ENCODE assay signal across 30 cellular contexts in the genomic region with DNA sequence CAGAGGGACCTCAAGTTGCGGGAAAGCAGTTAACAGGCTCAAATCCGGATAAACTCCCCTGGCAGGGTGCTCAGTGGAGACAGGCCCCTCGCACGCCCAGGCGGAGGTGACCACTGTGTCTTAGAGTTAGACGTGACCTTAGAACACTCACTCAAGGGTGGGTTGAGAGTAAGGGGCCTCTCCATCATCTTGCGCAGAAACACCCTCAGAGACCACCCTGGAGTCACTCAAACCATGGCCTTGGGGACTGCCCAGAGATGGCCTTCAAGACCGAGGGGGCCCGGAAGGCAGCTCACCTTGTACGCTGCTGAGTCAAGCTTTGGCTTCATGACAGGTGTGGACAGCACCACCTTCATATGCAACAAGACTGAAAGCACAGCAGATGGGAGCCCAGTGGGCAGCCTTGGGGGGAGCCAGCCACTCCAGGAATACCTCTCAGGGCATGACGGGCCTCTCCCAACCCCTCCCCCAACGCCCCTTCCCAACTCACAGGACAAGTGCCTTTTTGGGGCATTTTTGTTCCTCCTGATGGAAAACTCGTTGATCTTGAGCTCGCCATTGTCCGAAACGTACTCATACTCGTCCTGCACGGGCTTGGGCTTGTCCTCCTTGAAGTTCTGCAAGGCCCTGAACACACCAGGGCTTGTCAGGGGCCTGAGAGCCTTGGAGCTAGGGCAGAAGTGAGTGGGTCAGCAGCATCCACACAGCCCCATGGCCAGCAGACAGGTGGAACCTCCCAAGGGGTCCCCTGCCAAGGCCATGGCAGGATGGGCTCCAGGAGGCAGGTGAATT.
"Had no signal": no experiment of that assay in that cellular context is flagged by ENCODE, and none has a peak within 500 bp of the region (broad histone marks: within the 10 kb centered on the region; RNA-seq: fewer than 3 reads in every experiment).

No MANE protein-coding gene starts in this region.

- H3K9me3 ChIP-seq: adrenal gland, ovary, prostate gland had no signal

- H3K4me1 ChIP-seq: adrenal gland, prostate gland, sigmoid colon had no signal

- H3K27me3 ChIP-seq: adrenal gland, brain microvascular endothelial cell, ovary, sigmoid colon had no signal

- DNase-seq: activated CD4-positive, alpha-beta memory T cell treated with anti-CD3 and anti-CD28 coated beads, Interleukin-2, amount 10 ng/mL, durations not matched to agents 7 days and 5 days; activated CD4-positive, alpha-beta T cell treated with anti-CD3 and anti-CD28 coated beads for 48 hours; activated naive CD4-positive, alpha-beta T cell treated with anti-CD3 and anti-CD28 coated beads for 36 hours; activated naive CD8-positive, alpha-beta T cell treated with anti-CD3 and anti-CD28 coated beads for 36 hours; activated T-cell treated with anti-CD3 and anti-CD28 coated beads, Interleukin-2, amount 50 U/mL, for 72 hours; brain microvascular endothelial cell; caudate nucleus; foreskin fibroblast; head of caudate nucleus; hippocampal formation; immature natural killer cell; mesendoderm; ovary; sigmoid colon; small intestine; stimulated activated CD4-positive, alpha-beta T cell treated with anti-CD3 and anti-CD28 coated beads, Interleukin-1b, Interleukin-23, amount 100 ng/mL, for 48 hours; stimulated activated CD4-positive, alpha-beta T cell treated with anti-CD3 and anti-CD28 coated beads, Interleukin-4, amount 100 ng/mL, for 4 hours; stimulated activated CD8-positive, alpha-beta memory T cell treated with anti-CD3 and anti-CD28 coated beads, Interleukin-4, amount 100 ng/mL, for 48 hours; stimulated activated naive CD8-positive, alpha-beta T cell treated with anti-CD3 and anti-CD28 coated beads, Interleukin-15, amount 100 ng/mL, for 72 hours; substantia nigra; T-helper 17 cell; T1000; WERI-Rb-1 had no signal

- H3K36me3 ChIP-seq: adrenal gland, brain microvascular endothelial cell, ovary, prostate gland, sigmoid colon, WERI-Rb-1 had no signal

- H3K27ac ChIP-seq: adrenal gland, brain microvascular endothelial cell, ovary, prostate gland, sigmoid colon, WERI-Rb-1 had no signal

- H3K4me3 ChIP-seq: adrenal gland, lung, mucosa of descending colon, ovary, prostate gland, sigmoid colon had no signal

- ATAC-seq: activated CD4-positive, CD25-positive, alpha-beta regulatory T cell treated with anti-CD3 and anti-CD28 coated beads, Interleukin-2, amount 50 U/mL, for 24 hours; activated T-cell treated with anti-CD3 and anti-CD28 coated beads, Interleukin-2, amount 50 U/mL, for 72 hours; left lobe of liver; mucosa of descending colon; stimulated activated memory B cell treated with anti-CD40 and anti-IgM and Interleukin-4, amounts not matched to agents 10 μg/mL and 1 μg/mL and 100 μg/mL, for 72 hours; stimulated activated naive CD8-positive, alpha-beta T cell treated with anti-CD3 and anti-CD28 coated beads, Interleukin-15, amount 100 ng/mL, for 72 hours; T-helper 17 cell had no signal
